ENCODE assay signal across 8 cellular contexts in genomic region chr10:97072851-97073665, GRCh38.
DNase-seq lines count a peak whose midpoint lies in the region; ATAC-seq, FAIRE-seq and TF ChIP-seq lines count a peak whose summit lies in the region.

No MANE protein-coding gene starts in this region.

- H4K5ac ChIP-seq in H1 (ENCODE audit: insufficient read length, low read depth, low read length) (no peak overlapping the region), mesendoderm (ENCODE audit: low read length) (no peak overlapping the region)

- no peaks in the 10 kb centered on the region for H3K36me3 Mint-ChIP-seq in CD8-positive, alpha-beta T cell
- H3K36me3 Mint-ChIP-seq in activated CD8-positive, alpha-beta T cell treated with anti-CD3 and anti-CD28 coated beads, Interleukin-2, amount 10 ng/mL, durations not matched to agents 7 days and 5 days (ENCODE audit: low read depth): no peaks in the 10 kb centered on the region

- CTCF ChIA-PET in CD8-positive, alpha-beta T cell (lab: Charles Lee): interaction anchor here (0.6 to 22.2 kb wide), 46 partner anchors 9 to 678 kb away, joined by 3 to 602 read pairs (median 6); no protein-coding TSS in a partner anchor
- CTCF ChIA-PET in activated CD8-positive, alpha-beta T cell treated with anti-CD3 and anti-CD28 coated beads, Interleukin-2, amount 10 ng/mL, durations not matched to agents 7 days and 5 days (lab: Charles Lee): interaction anchor here (0.6 to 15.2 kb wide), 52 partner anchors 8 to 432 kb away, joined by 3 to 442 read pairs (median 4); no protein-coding TSS in a partner anchor
- CTCF ChIA-PET in H1 (lab: Charles Lee; ENCODE audit: partially characterized antibody): interaction anchor here (0.5 to 42.3 kb wide), 44 partner anchors 9 to 657 kb away, joined by 3 to 1348 read pairs (median 5); partner anchors contain the start of gene SLIT1

- no peak overlapping the region for H3K9ac ChIP-seq in H1 (replicated peaks in 1 of 4; ENCODE audit: extremely low read depth in 1 of 4, low read depth in 3 of 4, low read length in 3 of 4)
- no peak overlapping the region for H3K9ac ChIP-seq in mesendoderm (ENCODE audit: low read length)

- no peak overlapping the region for H2BK5ac ChIP-seq in H1 (ENCODE audit: low read depth, low read length)
- H2BK5ac ChIP-seq in mesendoderm (ENCODE audit: low read length): no peak overlapping the region

- H4K91ac ChIP-seq in H1 (replicated peaks; ENCODE audit: insufficient read length, low read length): peak overlapping the region; percentile 13

- H3K9me3 Mint-ChIP-seq in CD8-positive, alpha-beta T cell: peaks cover 3% of the 10 kb centered on the region
- H3K9me3 Mint-ChIP-seq in activated CD8-positive, alpha-beta T cell treated with anti-CD3 and anti-CD28 coated beads, Interleukin-2, amount 10 ng/mL, durations not matched to agents 7 days and 5 days (ENCODE audit: insufficient read depth): no peaks in the 10 kb centered on the region

- H2BK15ac ChIP-seq in H1 (ENCODE audit: low read length) (peak overlapping the region; percentile 48; the same call in 1 of the 2 replicates), mesendoderm (replicated peaks; ENCODE audit: low read depth) (no peak overlapping the region)

- peak; percentile 98 for TF ChIP-seq RAD21 in H1 (IDR thresholded peaks at IDR 0.05 in 1 of 2, conservative IDR thresholded peaks at IDR 0.05 in 1 of 2; ENCODE audit: low read depth in 2 of 2, low read length in 2 of 2)

- 49% methylated on average over 15 of the region's 21 CpGs; no CpG with 5 or more reads in 1 of the 2 experiments for WGBS in H1 (ENCODE audit: extremely low coverage in 1 of 2, insufficient coverage in 1 of 2, insufficient read length in 1 of 2, insufficient replicate concordance in 2 of 2, low coverage in 1 of 2, low lambda C conversion rate in 2 of 2, missing lambda C conversion rate in 1 of 2), 2 experiments
- no CpG with 5 or more reads among the region's 21 CpGs for WGBS in mesendoderm (ENCODE audit: extremely low coverage, insufficient coverage, low lambda C conversion rate)

- intact Hi-C loops in CD8-positive, alpha-beta T cell (cut with DNase I, micrococcal nuclease): loop anchor here (1.0 to 10.0 kb wide), 6 partner anchors 44 to 282 kb away; no protein-coding TSS in a partner anchor

- no peak overlapping the region for H3K23ac ChIP-seq in H1 (ENCODE audit: insufficient read length)
- H3K23ac ChIP-seq in mesendoderm (ENCODE audit: low read length): no peak overlapping the region

- no peak overlapping the region for H3K27ac Mint-ChIP-seq in CD8-positive, alpha-beta T cell
- H3K27ac Mint-ChIP-seq in activated CD8-positive, alpha-beta T cell treated with anti-CD3 and anti-CD28 coated beads, Interleukin-2, amount 10 ng/mL, durations not matched to agents 7 days and 5 days: no peak overlapping the region

- H3K18ac ChIP-seq in H1 (ENCODE audit: extremely low read depth, low read length) (no peak overlapping the region), mesendoderm (ENCODE audit: low read length) (no peak overlapping the region)

- no peak overlapping the region for H3K4me3 Mint-ChIP-seq in CD8-positive, alpha-beta T cell
- H3K4me3 Mint-ChIP-seq in activated CD8-positive, alpha-beta T cell treated with anti-CD3 and anti-CD28 coated beads, Interleukin-2, amount 10 ng/mL, durations not matched to agents 7 days and 5 days: no peak overlapping the region

- H3K27me3 ChIP-seq in CD8-positive, alpha-beta T cell (ENCODE audit: insufficient read depth, low read length): no peaks in the 10 kb centered on the region
- peaks cover 0 to 3% (median 0%) of the 10 kb centered on the region in 4 experiments; a peak in 1 of 7 replicates for H3K27me3 ChIP-seq in H1 (replicated peaks in 1 of 4; ENCODE audit: control insufficient read depth in 3 of 4, extremely low read depth in 1 of 4, insufficient read depth in 3 of 4, low read length in 3 of 4)
- no peaks in the 10 kb centered on the region for H3K27me3 ChIP-seq in mesendoderm (ENCODE audit: insufficient read depth, low read length, poor library complexity)

- H2AK5ac ChIP-seq in H1 (ENCODE audit: low read depth, low read length): no peak overlapping the region
- no peak overlapping the region for H2AK5ac ChIP-seq in mesendoderm (ENCODE audit: low read length)

- TF ChIP-seq CTCF in CD8-positive, alpha-beta T cell (IDR thresholded peaks at IDR 0.05): peak; percentile 82
- TF ChIP-seq CTCF in H1 (IDR thresholded peaks at IDR 0.05; ENCODE audit: control extremely low read depth in 1 of 3, insufficient read depth in 1 of 3, low read depth in 1 of 3, low read length in 3 of 3): peak; percentile 81 to 97 (median 97)

- 0 out of 2 replicates have a peak overlapping the region, but pooled peaks have one; percentile 45 for H2BK12ac ChIP-seq in H1 (ENCODE audit: low read depth, low read length)

- H3K4me2 ChIP-seq in H1 (ENCODE audit: insufficient read depth in 1 of 2, low read depth in 2 of 2, low read length in 2 of 2) (no peak overlapping the region), mesendoderm (ENCODE audit: low read length) (no peak overlapping the region)

- peak; percentile 72 for ATAC-seq in CD8-positive, alpha-beta T cell
- ATAC-seq in HG02623 (IDR thresholded peaks at IDR 0.05; ENCODE audit: unreplicated experiment) (peak; percentile 48), HG02588 (IDR thresholded peaks at IDR 0.05; ENCODE audit: unreplicated experiment) (no peak)
- peak; percentile 84 for ATAC-seq in activated CD8-positive, alpha-beta T cell treated with anti-CD3 and anti-CD28 coated beads, Interleukin-2, amount 10 ng/mL, durations not matched to agents 7 days and 5 days

- H3K23me2 ChIP-seq in H1 (ENCODE audit: low read depth, low read length): no peaks in the 10 kb centered on the region

- no peak overlapping the region for H2BK120ac ChIP-seq in H1 (replicated peaks; ENCODE audit: low read depth, low read length)
- no peak overlapping the region for H2BK120ac ChIP-seq in mesendoderm (ENCODE audit: low read depth, low read length)

- H4K20me1 ChIP-seq in H1 (replicated peaks in 1 of 2; ENCODE audit: control insufficient read depth in 1 of 2, insufficient read depth in 2 of 2, low read length in 2 of 2): no peaks in the 10 kb centered on the region

- POLR2A ChIA-PET in CD8-positive, alpha-beta T cell (lab: Charles Lee): interaction anchor here (1.2 kb wide), 1 partner anchor 137 kb away, joined by 5 read pairs; no protein-coding TSS in a partner anchor
- POLR2A ChIA-PET in activated CD8-positive, alpha-beta T cell treated with anti-CD3 and anti-CD28 coated beads, Interleukin-2, amount 10 ng/mL, durations not matched to agents 7 days and 5 days (lab: Charles Lee): interaction anchor here (0.5 to 1.0 kb wide), 2 partner anchors 111 to 138 kb away, joined by 3 to 4 read pairs; no protein-coding TSS in a partner anchor
- POLR2A ChIA-PET in H1 (lab: Charles Lee; ENCODE audit: partially characterized antibody): interaction anchor here (0.8 to 2.0 kb wide), 4 partner anchors 13 to 355 kb away, joined by 3 to 5 read pairs (median 3); no protein-coding TSS in a partner anchor

- H3K4ac ChIP-seq in H1 (replicated peaks; ENCODE audit: insufficient read length, low read depth, low read length) (no peak overlapping the region), mesendoderm (ENCODE audit: low read depth, low read length) (no peak overlapping the region)

- H3K79me1 ChIP-seq in H1 (ENCODE audit: low read depth, low read length) (no peaks in the 10 kb centered on the region), mesendoderm (ENCODE audit: low read length) (no peaks in the 10 kb centered on the region)

- H2BK20ac ChIP-seq in H1 (ENCODE audit: low read length): no peak overlapping the region

- DNase-seq in CD8-positive, alpha-beta T cell: peak; percentile 63 to 89 (median 74)
- DNase-seq in NCI-H774 (lab: John Stamatoyannopoulos, UW) (peak; percentile 8), H1 (ENCODE audit: low read depth in 1 of 2, low spot score in 2 of 2) (peak; percentile 56 to 98), mesendoderm (peak; percentile 81)
- peak; percentile 84 for DNase-seq in activated CD8-positive, alpha-beta T cell treated with anti-CD3 and anti-CD28 coated beads, Interleukin-2, amount 10 ng/mL, durations not matched to agents 7 days and 5 days
- DNase-seq in stimulated activated CD8-positive, alpha-beta memory T cell treated with anti-CD3 and anti-CD28 coated beads, Interleukin-2, amount 100 ng/mL, for 1 hour (ENCODE audit: low read depth in 2 of 2): peak; percentile 62 to 68

- no peak for TF ChIP-seq POLR2A in H1 (IDR thresholded peaks at IDR 0.05; ENCODE audit: control extremely low read depth in 1 of 2, low read depth in 2 of 2, low read length in 2 of 2)

- peaks cover 34% of the 10 kb centered on the region for H3K27me3 Mint-ChIP-seq in CD8-positive, alpha-beta T cell (ENCODE audit: low read depth)
- H3K27me3 Mint-ChIP-seq in activated CD8-positive, alpha-beta T cell treated with anti-CD3 and anti-CD28 coated beads, Interleukin-2, amount 10 ng/mL, durations not matched to agents 7 days and 5 days (ENCODE audit: low read depth): peaks cover 19% of the 10 kb centered on the region

- no peak overlapping the region for H3K4me3 ChIP-seq in CD8-positive, alpha-beta T cell (ENCODE audit: low read depth, low read length)
- H3K4me3 ChIP-seq in H1 (ENCODE audit: extremely low read depth in 1 of 4, insufficient read depth in 2 of 4, low read depth in 3 of 4, low read length in 4 of 4): no peak overlapping the region
- no peak overlapping the region for H3K4me3 ChIP-seq in mesendoderm (ENCODE audit: low read length)

- no peaks in the 10 kb centered on the region for H3K9me3 ChIP-seq in CD8-positive, alpha-beta T cell (ENCODE audit: low read length)
- 0 out of 4 replicates have a peak, but pooled peaks cover 0 to 3% of the 10 kb centered on the region in 2 experiments for H3K9me3 ChIP-seq in H1 (ENCODE audit: insufficient read depth in 2 of 2, low read depth in 1 of 2, low read length in 1 of 2)

- H3K36me3 ChIP-seq in CD8-positive, alpha-beta T cell (ENCODE audit: insufficient read depth, low read length): no peaks in the 10 kb centered on the region
- no peaks in the 10 kb centered on the region for H3K36me3 ChIP-seq in H1 (ENCODE audit: control insufficient read depth in 2 of 4, insufficient read depth in 4 of 4, low read length in 3 of 4)
- H3K36me3 ChIP-seq in mesendoderm (ENCODE audit: control insufficient read depth, insufficient read depth, low read length): no peaks in the 10 kb centered on the region

- H3K56ac ChIP-seq in H1 (replicated peaks; ENCODE audit: insufficient read length, low read depth, low read length): no peak overlapping the region
- H3K56ac ChIP-seq in mesendoderm (ENCODE audit: low read length): peak overlapping the region; percentile 10

- H3K14ac ChIP-seq in H1 (ENCODE audit: insufficient read length): no peak overlapping the region

- H3K4me1 Mint-ChIP-seq in CD8-positive, alpha-beta T cell (ENCODE audit: low read depth): peaks cover 5% of the 10 kb centered on the region
- peaks cover 9% of the 10 kb centered on the region for H3K4me1 Mint-ChIP-seq in activated CD8-positive, alpha-beta T cell treated with anti-CD3 and anti-CD28 coated beads, Interleukin-2, amount 10 ng/mL, durations not matched to agents 7 days and 5 days (ENCODE audit: low read depth)

- H3K79me2 ChIP-seq in H1 (ENCODE audit: control insufficient read depth in 1 of 2, insufficient read depth in 2 of 2, low read length in 2 of 2) (no peaks in the 10 kb centered on the region), mesendoderm (ENCODE audit: control insufficient read depth, insufficient read depth, low read length) (no peaks in the 10 kb centered on the region)

- no peaks in the 10 kb centered on the region for H3K4me1 ChIP-seq in CD8-positive, alpha-beta T cell (ENCODE audit: insufficient read depth, low read length)
- H3K4me1 ChIP-seq in H1 (replicated peaks in 1 of 4; ENCODE audit: control insufficient read depth in 3 of 4, insufficient read depth in 4 of 4, low read length in 3 of 4): peaks cover 0 to 8% (median under 1%) of the 10 kb centered on the region in 4 experiments; a peak in 3 of 7 replicates
- H3K4me1 ChIP-seq in mesendoderm (ENCODE audit: control insufficient read depth, low read depth, low read length): peaks cover 5% of the 10 kb centered on the region

- H4K8ac ChIP-seq in H1 (ENCODE audit: extremely low read depth, insufficient read depth, low read length) (no peak overlapping the region), mesendoderm (ENCODE audit: low read depth, low read length) (no peak overlapping the region)

- FAIRE-seq in H1 (lab: Jason Lieb, UNC): peak; percentile 97

- no peak overlapping the region for H3K27ac ChIP-seq in CD8-positive, alpha-beta T cell (ENCODE audit: low read depth, low read length)
- no peak overlapping the region for H3K27ac ChIP-seq in H1 (ENCODE audit: low read depth, low read length)
- H3K27ac ChIP-seq in mesendoderm (ENCODE audit: low read depth, low read length): no peak overlapping the region

- peak in 1 of 2 experiments; percentile 22; a peak in 1 of 3 replicates for TF ChIP-seq EP300 in H1 (IDR thresholded peaks at IDR 0.05; ENCODE audit: borderline replicate concordance in 1 of 2, low read depth in 2 of 2, low read length in 2 of 2)

- no peak overlapping the region for H2AFZ ChIP-seq in H1 (ENCODE audit: low read length)

Comparison
In these comparisons a context has a peak if more than half of its experiments do, and no peak if none do; other contexts are left out.
1. DNase-seq: peak in every context shown above with its lines; median percentile 84 in activated CD8-positive, alpha-beta T cell treated with anti-CD3 and anti-CD28 coated beads, Interleukin-2, amount 10 ng/mL, durations not matched to agents 7 days and 5 days; 81 in mesendoderm; 77 in H1; 74 in CD8-positive, alpha-beta T cell; 65 in stimulated activated CD8-positive, alpha-beta memory T cell treated with anti-CD3 and anti-CD28 coated beads, Interleukin-2, amount 100 ng/mL, for 1 hour; 8 in NCI-H774.